14 cellular contexts compared by ENCODE assay signal in genomic region chr17:68106085-68106484, GRCh38.
"Had no signal": no experiment of that assay in that cellular context is flagged by ENCODE, and none has a peak within 500 bp of the region (broad histone marks: within the 10 kb centered on the region; RNA-seq: fewer than 3 reads in every experiment).

No MANE protein-coding gene starts in this region.

- H3K27me3 Mint-ChIP-seq: progenitor cell of endocrine pancreas had no signal

- DNase-seq: activated CD4-positive, alpha-beta T cell treated with anti-CD3 and anti-CD28 coated beads, Interleukin-2, amount 50 U/mL, for 1 hour; activated naive CD4-positive, alpha-beta T cell; cerebellar nuclear complex; effector CD4-positive, alpha-beta T cell; heart right ventricle; left cardiac atrium; stimulated activated naive CD4-positive, alpha-beta T cell treated with Interleukin-2 at 50 U/mL for 16 hours; substantia nigra; tibial artery had no signal

- H3K27ac ChIP-seq: ascending aorta, gastroesophageal sphincter, heart right ventricle, tibial artery had no signal

- H3K4me3 ChIP-seq: ascending aorta, gastroesophageal sphincter, heart right ventricle, tibial artery had no signal

- H3K27me3 ChIP-seq: ascending aorta, gastroesophageal sphincter, heart right ventricle, tibial artery had no signal

- H3K9me3 ChIP-seq: tibial artery had no signal

- ATAC-seq: esophagus mucosa, gastroesophageal sphincter, heart right ventricle, left cardiac atrium, SK-N-SH treated with all-trans-retinoic acid at 6 μM for 48 hours had no signal

- H3K36me3 ChIP-seq: ascending aorta had no signal

- H3K27ac Mint-ChIP-seq: progenitor cell of endocrine pancreas had no signal
